In the genomic region with DNA sequence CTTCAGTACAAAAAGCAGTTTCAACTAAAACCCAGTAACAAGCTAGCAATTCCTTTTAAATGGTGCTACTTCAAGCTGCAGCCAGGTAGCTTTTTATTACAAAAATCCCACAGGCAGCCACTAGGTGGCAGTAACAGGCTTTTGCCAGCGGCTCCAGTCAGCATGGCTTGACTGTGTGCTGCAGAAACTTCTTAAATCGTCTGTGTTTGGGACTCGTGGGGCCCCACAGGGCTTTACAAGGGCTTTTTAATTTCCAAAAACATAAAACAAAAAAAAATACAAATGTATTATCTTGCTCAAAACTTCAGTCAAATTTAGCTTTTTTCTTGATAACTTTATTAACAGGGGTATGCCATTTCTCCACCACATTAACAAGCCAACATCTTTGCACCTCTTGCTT, we compare ENCODE assay signal across 2 cellular contexts.
TF ChIP-seq lines count a peak whose summit lies in the region.

No MANE protein-coding gene starts in this region.

TF ChIP-seq in GM23338, 12 proteins besides CTCF, POLR2A, EP300 and RAD21:
- TF ChIP-seq, protein P1, sequence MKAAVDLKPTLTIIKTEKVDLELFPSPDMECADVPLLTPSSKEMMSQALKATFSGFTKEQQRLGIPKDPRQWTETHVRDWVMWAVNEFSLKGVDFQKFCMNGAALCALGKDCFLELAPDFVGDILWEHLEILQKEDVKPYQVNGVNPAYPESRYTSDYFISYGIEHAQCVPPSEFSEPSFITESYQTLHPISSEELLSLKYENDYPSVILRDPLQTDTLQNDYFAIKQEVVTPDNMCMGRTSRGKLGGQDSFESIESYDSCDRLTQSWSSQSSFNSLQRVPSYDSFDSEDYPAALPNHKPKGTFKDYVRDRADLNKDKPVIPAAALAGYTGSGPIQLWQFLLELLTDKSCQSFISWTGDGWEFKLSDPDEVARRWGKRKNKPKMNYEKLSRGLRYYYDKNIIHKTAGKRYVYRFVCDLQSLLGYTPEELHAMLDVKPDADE (IDR thresholded peaks at IDR 0.05): no peak
- TF ChIP-seq NANOG (IDR thresholded peaks at IDR 0.05; ENCODE audit: borderline replicate concordance): no peak
- no peak for TF ChIP-seq EZH2phosphoT487 (IDR thresholded peaks at IDR 0.05; ENCODE audit: unreplicated experiment)
- TF ChIP-seq STAT1 (IDR thresholded peaks at IDR 0.05; ENCODE audit: unreplicated experiment): no peak
- no peak for TF ChIP-seq POLR2AphosphoS5 (IDR thresholded peaks at IDR 0.05; ENCODE audit: low read depth)
- TF ChIP-seq JUNB (IDR thresholded peaks at IDR 0.05; ENCODE audit: unreplicated experiment): no peak
- no peak for TF ChIP-seq ZNF114 (CRISPR knock-in tag; IDR thresholded peaks at IDR 0.05)
- TF ChIP-seq, protein P2, sequence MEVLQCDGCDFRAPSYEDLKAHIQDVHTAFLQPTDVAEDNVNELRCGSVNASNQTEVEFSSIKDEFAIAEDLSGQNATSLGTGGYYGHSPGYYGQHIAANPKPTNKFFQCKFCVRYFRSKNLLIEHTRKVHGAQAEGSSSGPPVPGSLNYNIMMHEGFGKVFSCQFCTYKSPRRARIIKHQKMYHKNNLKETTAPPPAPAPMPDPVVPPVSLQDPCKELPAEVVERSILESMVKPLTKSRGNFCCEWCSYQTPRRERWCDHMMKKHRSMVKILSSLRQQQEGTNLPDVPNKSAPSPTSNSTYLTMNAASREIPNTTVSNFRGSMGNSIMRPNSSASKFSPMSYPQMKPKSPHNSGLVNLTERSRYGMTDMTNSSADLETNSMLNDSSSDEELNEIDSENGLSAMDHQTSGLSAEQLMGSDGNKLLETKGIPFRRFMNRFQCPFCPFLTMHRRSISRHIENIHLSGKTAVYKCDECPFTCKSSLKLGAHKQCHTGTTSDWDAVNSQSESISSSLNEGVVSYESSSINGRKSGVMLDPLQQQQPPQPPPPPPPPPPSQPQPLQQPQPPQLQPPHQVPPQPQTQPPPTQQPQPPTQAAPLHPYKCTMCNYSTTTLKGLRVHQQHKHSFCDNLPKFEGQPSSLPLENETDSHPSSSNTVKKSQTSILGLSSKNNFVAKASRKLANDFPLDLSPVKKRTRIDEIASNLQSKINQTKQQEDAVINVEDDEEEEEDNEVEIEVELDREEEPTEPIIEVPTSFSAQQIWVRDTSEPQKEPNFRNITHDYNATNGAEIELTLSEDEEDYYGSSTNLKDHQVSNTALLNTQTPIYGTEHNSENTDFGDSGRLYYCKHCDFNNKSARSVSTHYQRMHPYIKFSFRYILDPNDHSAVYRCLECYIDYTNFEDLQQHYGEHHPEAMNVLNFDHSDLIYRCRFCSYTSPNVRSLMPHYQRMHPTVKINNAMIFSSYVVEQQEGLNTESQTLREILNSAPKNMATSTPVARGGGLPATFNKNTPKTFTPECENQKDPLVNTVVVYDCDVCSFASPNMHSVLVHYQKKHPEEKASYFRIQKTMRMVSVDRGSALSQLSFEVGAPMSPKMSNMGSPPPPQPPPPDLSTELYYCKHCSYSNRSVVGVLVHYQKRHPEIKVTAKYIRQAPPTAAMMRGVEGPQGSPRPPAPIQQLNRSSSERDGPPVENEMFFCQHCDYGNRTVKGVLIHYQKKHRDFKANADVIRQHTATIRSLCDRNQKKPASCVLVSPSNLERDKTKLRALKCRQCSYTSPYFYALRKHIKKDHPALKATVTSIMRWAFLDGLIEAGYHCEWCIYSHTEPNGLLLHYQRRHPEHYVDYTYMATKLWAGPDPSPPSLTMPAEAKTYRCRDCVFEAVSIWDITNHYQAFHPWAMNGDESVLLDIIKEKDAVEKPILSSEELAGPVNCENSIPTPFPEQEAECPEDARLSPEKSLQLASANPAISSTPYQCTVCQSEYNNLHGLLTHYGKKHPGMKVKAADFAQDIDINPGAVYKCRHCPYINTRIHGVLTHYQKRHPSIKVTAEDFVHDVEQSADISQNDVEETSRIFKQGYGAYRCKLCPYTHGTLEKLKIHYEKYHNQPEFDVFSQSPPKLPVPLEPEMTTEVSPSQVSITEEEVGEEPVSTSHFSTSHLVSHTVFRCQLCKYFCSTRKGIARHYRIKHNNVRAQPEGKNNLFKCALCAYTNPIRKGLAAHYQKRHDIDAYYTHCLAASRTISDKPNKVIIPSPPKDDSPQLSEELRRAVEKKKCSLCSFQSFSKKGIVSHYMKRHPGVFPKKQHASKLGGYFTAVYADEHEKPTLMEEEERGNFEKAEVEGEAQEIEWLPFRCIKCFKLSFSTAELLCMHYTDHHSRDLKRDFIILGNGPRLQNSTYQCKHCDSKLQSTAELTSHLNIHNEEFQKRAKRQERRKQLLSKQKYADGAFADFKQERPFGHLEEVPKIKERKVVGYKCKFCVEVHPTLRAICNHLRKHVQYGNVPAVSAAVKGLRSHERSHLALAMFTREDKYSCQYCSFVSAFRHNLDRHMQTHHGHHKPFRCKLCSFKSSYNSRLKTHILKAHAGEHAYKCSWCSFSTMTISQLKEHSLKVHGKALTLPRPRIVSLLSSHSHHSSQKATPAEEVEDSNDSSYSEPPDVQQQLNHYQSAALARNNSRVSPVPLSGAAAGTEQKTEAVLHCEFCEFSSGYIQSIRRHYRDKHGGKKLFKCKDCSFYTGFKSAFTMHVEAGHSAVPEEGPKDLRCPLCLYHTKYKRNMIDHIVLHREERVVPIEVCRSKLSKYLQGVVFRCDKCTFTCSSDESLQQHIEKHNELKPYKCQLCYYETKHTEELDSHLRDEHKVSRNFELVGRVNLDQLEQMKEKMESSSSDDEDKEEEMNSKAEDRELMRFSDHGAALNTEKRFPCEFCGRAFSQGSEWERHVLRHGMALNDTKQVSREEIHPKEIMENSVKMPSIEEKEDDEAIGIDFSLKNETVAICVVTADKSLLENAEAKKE (CRISPR knock-in tag; IDR thresholded peaks at IDR 0.05): no peak
- no peak for TF ChIP-seq EZH2 (IDR thresholded peaks at IDR 0.05; ENCODE audit: low read depth, unreplicated experiment)
- TF ChIP-seq ZNF331 (CRISPR knock-in tag; IDR thresholded peaks at IDR 0.05; ENCODE audit: low read depth): no peak

TF ChIP-seq in GM12878, 131 proteins besides CTCF, POLR2A, EP300 and RAD21 (continued from another document):
- TF ChIP-seq WRNIP1 (IDR thresholded peaks at IDR 0.05; ENCODE audit: borderline replicate concordance, low read depth, low read length): no peak
